In the genomic region with DNA sequence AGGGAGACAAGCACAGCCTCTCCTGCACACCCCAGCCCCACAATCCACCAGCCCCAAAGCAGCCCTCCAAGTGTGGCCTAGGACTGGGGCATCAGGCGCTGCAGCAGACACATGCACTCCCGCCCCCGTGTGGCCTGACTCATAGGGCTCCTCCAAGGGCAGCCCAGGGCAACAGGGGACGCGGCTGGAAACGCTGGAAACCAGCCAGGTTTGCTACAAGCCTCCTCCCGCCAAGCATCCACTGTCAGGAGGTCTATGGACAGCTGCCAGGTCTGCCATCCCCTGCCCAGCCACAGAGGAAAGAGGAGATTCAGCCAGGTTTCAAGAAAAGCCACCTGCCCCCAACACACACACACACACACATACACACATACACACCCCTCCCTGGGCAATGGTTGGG, we compare ENCODE assay signal across 8 cellular contexts. TPM values are rescaled to one million over a fixed set of nuclear protein-coding genes. Genes with fewer than 3 reads are reported as not detected.
DNase-seq lines count a peak whose midpoint lies in the region; ATAC-seq and TF ChIP-seq lines count a peak whose summit lies in the region.

No MANE protein-coding gene starts in this region.

- H3K4me3 ChIP-seq in DND-41 (ENCODE audit: low read depth in 1 of 2, low read length in 2 of 2), result no peak overlapping the region

- H3K79me2 ChIP-seq in DND-41 (ENCODE audit: insufficient read depth, low read length), result no peaks in the 10 kb centered on the region

- peaks cover 5 to 9% of the 10 kb centered on the region in 2 donors for H3K4me1 Mint-ChIP-seq in immature natural killer cell

- no peak for ATAC-seq in DND-41 (ENCODE audit: insufficient read depth, low read depth)
- ATAC-seq in HG03432 (IDR thresholded peaks at IDR 0.05; ENCODE audit: unreplicated experiment), result no peak

- no peak overlapping the region for H3K9ac ChIP-seq in DND-41 (ENCODE audit: low read depth, low read length)

- H2AFZ ChIP-seq in DND-41 (ENCODE audit: low read depth, low read length), result no peak overlapping the region

- H3K27ac Mint-ChIP-seq in immature natural killer cell, result no peak overlapping the region

- H3K4me3 Mint-ChIP-seq in immature natural killer cell, result no peak overlapping the region

- no peaks in the 10 kb centered on the region for H3K4me1 ChIP-seq in DND-41 (ENCODE audit: insufficient read depth, low read length)

- no peaks in the 10 kb centered on the region for H3K9me3 Mint-ChIP-seq in immature natural killer cell

- DNase-seq in DND-41, result peak; percentile 20
- peak; percentile 55 for DNase-seq in LHCN-M2 (ENCODE audit: low read depth)
- DNase-seq in SHP77 treated with DMSO at 0.1 percent for 48 hours (lab: John Stamatoyannopoulos, UW), result peak; percentile 84
- DNase-seq in globus pallidus (ENCODE audit: low spot score), result peak; percentile 74
- no peak for DNase-seq in epidermal melanocyte (ENCODE audit: insufficient read length, low spot score)
- DNase-seq in NOMO-1 (lab: John Stamatoyannopoulos, UW; ENCODE audit: unreplicated experiment in 2 of 2), result no peak
- DNase-seq in immature natural killer cell, result no peak

- no peak overlapping the region for H3K27ac ChIP-seq in DND-41 (ENCODE audit: low read length)

- H3K36me3 Mint-ChIP-seq in immature natural killer cell, result peaks cover 0 to 5% (median 0%) of the 10 kb centered on the region in 3 donors

- H4K20me1 ChIP-seq in DND-41 (ENCODE audit: insufficient read depth, low read length), result peaks cover 15% of the 10 kb centered on the region

- no peak overlapping the region for H3K4me2 ChIP-seq in DND-41 (ENCODE audit: insufficient read depth, low read length)

- no peak for TF ChIP-seq CTCF in DND-41 (IDR thresholded peaks at IDR 0.05; ENCODE audit: borderline replicate concordance, extremely low read depth, low read length, poor library complexity, severe bottlenecking)

- H3K27me3 Mint-ChIP-seq in immature natural killer cell (ENCODE audit: low read depth in 3 of 3), result peaks cover 11 to 33% (median 23%) of the 10 kb centered on the region in 3 donors

- no peaks in the 10 kb centered on the region for H3K36me3 ChIP-seq in DND-41 (ENCODE audit: insufficient read depth, low read length)

- H3K9me3 ChIP-seq in DND-41 (ENCODE audit: insufficient read depth, low read length, severe bottlenecking), result no peaks in the 10 kb centered on the region

- H3K27me3 ChIP-seq in DND-41 (ENCODE audit: insufficient read depth, low read length, poor library complexity), result peaks cover 40% of the 10 kb centered on the region

RNA-seq across cellular contexts. Expression of gene SRCIN1, which starts 25.8 kb away (rescaled TPM):
- total RNA-seq in LHCN-M2 (2014; rRNA removed), result not detected in 2 replicates
- 0.04 TPM for polyA plus RNA-seq in LHCN-M2 (2012)
- not detected for polyA plus RNA-seq in immature natural killer cell

Comparison
In these comparisons a context has a peak if more than half of its experiments do, and no peak if none do; other contexts are left out.
1. DNase-seq: peak in DND-41 (single experiment), LHCN-M2 (single experiment), SHP77 treated with DMSO at 0.1 percent for 48 hours (single experiment) and globus pallidus (single experiment); none in epidermal melanocyte (single experiment), NOMO-1 (0 of 2) and immature natural killer cell (0 of 3).